ENCODE assay signal across 1 cellular context in the genomic region with DNA sequence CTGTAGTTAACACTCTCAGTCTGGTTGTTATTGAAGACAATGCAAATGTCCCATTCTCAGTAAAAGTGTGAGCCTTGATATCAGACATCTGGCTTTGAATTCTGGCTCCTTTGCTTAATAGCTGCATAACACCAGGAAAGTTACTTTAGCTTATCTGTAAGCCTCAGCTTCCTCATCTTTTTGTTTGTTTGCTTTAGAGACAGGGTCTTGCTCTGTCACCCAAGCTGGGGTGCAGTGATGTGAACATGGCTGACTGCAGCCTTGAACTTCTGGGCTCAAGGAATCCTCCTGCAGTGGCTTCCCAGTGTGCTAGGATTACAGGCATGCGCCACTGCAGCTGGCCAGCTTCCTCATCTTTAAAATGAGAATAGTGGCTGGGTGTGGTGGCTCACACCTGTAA.
TF ChIP-seq lines count a peak whose summit lies in the region.

No MANE protein-coding gene starts in this region.

TF ChIP-seq in IMR-90, 13 proteins besides CTCF, POLR2A, EP300 and RAD21 (continued from another document):
- no peak for TF ChIP-seq ELK1 (IDR thresholded peaks at IDR 0.05; ENCODE audit: borderline replicate concordance, low read depth, low read length)
- no peak for TF ChIP-seq FOS (IDR thresholded peaks at IDR 0.05; ENCODE audit: low read depth, low read length)
- no peak for TF ChIP-seq MAZ (IDR thresholded peaks at IDR 0.05; ENCODE audit: borderline replicate concordance, low read depth, low read length)
- TF ChIP-seq BHLHE40 (IDR thresholded peaks at IDR 0.05; ENCODE audit: low read depth, low read length) = no peak
- TF ChIP-seq RFX5 (IDR thresholded peaks at IDR 0.05; ENCODE audit: low read depth, low read length) = no peak
- no peak for TF ChIP-seq SMC3 (IDR thresholded peaks at IDR 0.05; ENCODE audit: low read depth, low read length)
- TF ChIP-seq CEBPB (IDR thresholded peaks at IDR 0.05; ENCODE audit: low read depth, low read length) = no peak
- TF ChIP-seq RCOR1 (IDR thresholded peaks at IDR 0.05; ENCODE audit: insufficient replicate concordance, low read length) = no peak
- TF ChIP-seq, protein P1, sequence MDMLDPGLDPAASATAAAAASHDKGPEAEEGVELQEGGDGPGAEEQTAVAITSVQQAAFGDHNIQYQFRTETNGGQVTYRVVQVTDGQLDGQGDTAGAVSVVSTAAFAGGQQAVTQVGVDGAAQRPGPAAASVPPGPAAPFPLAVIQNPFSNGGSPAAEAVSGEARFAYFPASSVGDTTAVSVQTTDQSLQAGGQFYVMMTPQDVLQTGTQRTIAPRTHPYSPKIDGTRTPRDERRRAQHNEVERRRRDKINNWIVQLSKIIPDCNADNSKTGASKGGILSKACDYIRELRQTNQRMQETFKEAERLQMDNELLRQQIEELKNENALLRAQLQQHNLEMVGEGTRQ (IDR thresholded peaks at IDR 0.05; ENCODE audit: low read depth, low read length) = no peak
- no peak for TF ChIP-seq CHD1 (IDR thresholded peaks at IDR 0.05; ENCODE audit: low read depth, low read length)
- TF ChIP-seq MXI1 (IDR thresholded peaks at IDR 0.05; ENCODE audit: borderline replicate concordance, low read depth, low read length) = no peak
